15 cellular contexts compared by ENCODE assay signal in genomic region chr14:74510211-74510931, GRCh38. TPM values are rescaled to one million over a fixed set of nuclear protein-coding genes. Genes with fewer than 3 reads are reported as not detected.
DNase-seq lines count a peak whose midpoint lies in the region; ATAC-seq and TF ChIP-seq lines count a peak whose summit lies in the region.
"Had no signal": no experiment of that assay in that cellular context is flagged by ENCODE, and none has a peak within 500 bp of the region (broad histone marks: within the 10 kb centered on the region; RNA-seq: fewer than 3 reads in every experiment).

No MANE protein-coding gene starts in this region.

- TF ChIP-seq CTCF in left ventricle myocardium inferior (IDR thresholded peaks at IDR 0.05; ENCODE audit: borderline replicate concordance) = no peak
- no peak for TF ChIP-seq CTCF in cardiac fibroblast (IDR thresholded peaks at IDR 0.05; ENCODE audit: low read depth, low read length)
- no peak for TF ChIP-seq CTCF in lower lobe of right lung (IDR thresholded peaks at IDR 0.05)

- CTCF ChIA-PET in T-cell (lab: Charles Lee) = no interaction called here

- no peaks in the 10 kb centered on the region for H3K36me3 ChIP-seq in left ventricle myocardium inferior
- no peaks in the 10 kb centered on the region for H3K36me3 ChIP-seq in lower lobe of right lung
- H3K36me3 ChIP-seq: neutrophil, SJSA1 had no signal

- DNase-seq in left ventricle myocardium inferior = no peak
- no peak for DNase-seq in Right ventricle myocardium inferior (ENCODE audit: missing footprints)
- DNase-seq in cardiac fibroblast (ENCODE audit: low read depth in 2 of 2) = peak; percentile 45 to 49
- peak; percentile 20 for DNase-seq in lower lobe of right lung
- no peak for DNase-seq in immature natural killer cell
- DNase-seq in medulla oblongata (ENCODE audit: extremely low spot score) = no peak
- no peak for DNase-seq in T-cell
- DNase-seq in NCI-H1436 (lab: John Stamatoyannopoulos, UW) = no peak
- DNase-seq: cortex of kidney, DMS79 treated with DMSO at 0.1 percent for 48 hours, NCI-H1417 treated with DMSO at 0.1 percent for 48 hours had no signal

- H3K9me3 ChIP-seq in left ventricle myocardium inferior (replicated peaks) = no peaks in the 10 kb centered on the region
- no peaks in the 10 kb centered on the region for H3K9me3 ChIP-seq in lower lobe of right lung
- H3K9me3 ChIP-seq: neutrophil, SJSA1 had no signal

- H3K27me3 ChIP-seq in left ventricle myocardium inferior (ENCODE audit: low read depth) (peaks cover 4% of the 10 kb centered on the region), lower lobe of right lung (ENCODE audit: low read depth) (no peaks in the 10 kb centered on the region)
- H3K27me3 ChIP-seq: neutrophil, SJSA1 had no signal

- ATAC-seq in Right ventricle myocardium inferior = no peak
- ATAC-seq in lower lobe of right lung = no peak
- ATAC-seq in T-cell (replicated peaks in 1 of 4) = no peak
- ATAC-seq: left colon had no signal

- no peak overlapping the region for H3K4me3 ChIP-seq in left ventricle myocardium inferior
- H3K4me3 ChIP-seq in cardiac fibroblast (replicated peaks in 1 of 2; ENCODE audit: low read depth in 2 of 2, low read length in 2 of 2) = no peak overlapping the region
- H3K4me3 ChIP-seq in lower lobe of right lung = no peak overlapping the region
- H3K4me3 ChIP-seq: SJSA1 had no signal

- H3K27me3 Mint-ChIP-seq in immature natural killer cell (ENCODE audit: low read depth in 3 of 3) (peaks cover 0 to 7% (median 6%) of the 10 kb centered on the region in 3 donors), T-cell (peaks cover 17 to 18% of the 10 kb centered on the region in 2 donors)

- H3K36me3 Mint-ChIP-seq in immature natural killer cell (peaks cover 0 to 5% (median 4%) of the 10 kb centered on the region in 3 donors), T-cell (no peaks in the 10 kb centered on the region)

- peaks cover 6 to 12% of the 10 kb centered on the region in 2 donors for H3K4me1 Mint-ChIP-seq in immature natural killer cell
- peaks cover 9 to 14% (median 14%) of the 10 kb centered on the region in 3 donors for H3K4me1 Mint-ChIP-seq in T-cell

- H3K9me3 Mint-ChIP-seq in immature natural killer cell (no peaks in the 10 kb centered on the region), T-cell (no peaks in the 10 kb centered on the region)
- H3K9me3 Mint-ChIP-seq: activated T-helper 2 cell treated with anti-CD3 and anti-CD28 coated beads, Interferon-gamma antibody, Interleukin-2, Interleukin-4, amounts not matched to agents 10 μg/mL and 5 μg/mL and 100 μg/mL, durations not matched to agents 14 hours and 24 hours and 36 hours had no signal

- H3K4me1 ChIP-seq in left ventricle myocardium inferior = peaks cover 5% of the 10 kb centered on the region
- H3K4me1 ChIP-seq in lower lobe of right lung = peaks cover 17% of the 10 kb centered on the region

- H3K27ac ChIP-seq in left ventricle myocardium inferior (replicated peaks) (peak overlapping the region; percentile 2), lower lobe of right lung (no peak overlapping the region)
- H3K27ac ChIP-seq: neutrophil, SJSA1 had no signal

- POLR2A ChIA-PET in T-cell (lab: Charles Lee) = no interaction called here

- no peak overlapping the region for H3K4me3 Mint-ChIP-seq in immature natural killer cell
- H3K4me3 Mint-ChIP-seq in T-cell = no peak overlapping the region

- H3K27ac Mint-ChIP-seq in immature natural killer cell = no peak overlapping the region
- H3K27ac Mint-ChIP-seq in T-cell = no peak overlapping the region
- H3K27ac Mint-ChIP-seq: activated T-helper 2 cell treated with anti-CD3 and anti-CD28 coated beads, Interferon-gamma antibody, Interleukin-2, Interleukin-4, amounts not matched to agents 10 μg/mL and 5 μg/mL and 100 μg/mL, durations not matched to agents 14 hours and 24 hours and 36 hours had no signal

- intact Hi-C loops in left ventricle myocardium inferior (cut with micrococcal nuclease) = no loop called here
- intact Hi-C loops in Right ventricle myocardium inferior (cut with DNase I) = no loop called here
- intact Hi-C loops in lower lobe of right lung (cut with DNase I) = no loop called here

RNA-seq across cellular contexts. Expression of gene ISCA2, which starts 16.8 kb away (rescaled TPM):
- 45.8 TPM for total RNA-seq in left ventricle myocardium inferior
- total RNA-seq in Right ventricle myocardium inferior = 38.4 TPM
- 23.4 TPM for total RNA-seq in lower lobe of right lung
- 10 to 100 TPM; 46.2 to 58.1 (median 55.0) TPM for polyA plus RNA-seq in immature natural killer cell
- total RNA-seq in T-cell = 10 to 100 TPM; 21.3 to 42.6 (median 34.1) TPM

RNA-seq across cellular contexts. Expression of gene NPC2, which starts 17.3 kb away (rescaled TPM):
- total RNA-seq in left ventricle myocardium inferior = 93.5 TPM
- total RNA-seq in Right ventricle myocardium inferior = 87.1 TPM
- 670 TPM for total RNA-seq in lower lobe of right lung
- 100 to 1,000 TPM in 1 of 3 donors, 10 to 100 TPM in 2; 86.3 to 128 (median 92.8) TPM for polyA plus RNA-seq in immature natural killer cell
- 10 to 100 TPM; 32.4 to 61.4 (median 44.8) TPM for total RNA-seq in T-cell

Comparison
In these comparisons a context has a peak if more than half of its experiments do, and no peak if none do; other contexts are left out.
1. DNase-seq: peak in cardiac fibroblast (2 of 2) and lower lobe of right lung (single experiment); none in left ventricle myocardium inferior (single experiment), Right ventricle myocardium inferior (single experiment), immature natural killer cell (0 of 3), medulla oblongata (single experiment), T-cell (0 of 34) and NCI-H1436 (single experiment).